ENCODE assay signal across 9 cellular contexts in genomic region chr3:20185733-20186599, GRCh38. TPM values are rescaled to one million over a fixed set of nuclear protein-coding genes. Genes with fewer than 3 reads are reported as not detected.
DNase-seq lines count a peak whose midpoint lies in the region; ATAC-seq and TF ChIP-seq lines count a peak whose summit lies in the region.
"Had no signal": no experiment of that assay in that cellular context is flagged by ENCODE, and none has a peak within 500 bp of the region (broad histone marks: within the 10 kb centered on the region; RNA-seq: fewer than 3 reads in every experiment).

Gene SGO1, minus strand, starts transcription at chr3:20186206. Its CDS starts 2,179 bp downstream, at chr3:20184027.

- H3K9me3 Mint-ChIP-seq in immature natural killer cell, result no peaks in the 10 kb centered on the region
- H3K9me3 Mint-ChIP-seq: IgD-negative memory B cell had no signal

- no peak within 1 kb of the TSS for H3K27ac Mint-ChIP-seq in immature natural killer cell
- H3K27ac Mint-ChIP-seq: IgD-negative memory B cell had no signal

- DNase-seq in AG08395 (ENCODE audit: low spot score) (peak; percentile 98), NCI-H2227 treated with DMSO at 0.1 percent for 48 hours (lab: John Stamatoyannopoulos, UW) (peak; percentile 84), caudate nucleus (lab: John Stamatoyannopoulos, UW) (peak; percentile 86 to 99 (median 96)), immature natural killer cell (peak; percentile 99), smooth muscle cell of the brain vasculature (ENCODE audit: low read depth, low spot score) (peak; percentile 97)

- H3K27me3 Mint-ChIP-seq in immature natural killer cell (ENCODE audit: low read depth in 3 of 3), result no peaks in the 10 kb centered on the region
- H3K27me3 Mint-ChIP-seq: IgD-negative memory B cell had no signal

- H3K36me3 Mint-ChIP-seq in immature natural killer cell, result no peaks in the 10 kb centered on the region

- ATAC-seq in GM18909 (IDR thresholded peaks at IDR 0.05; ENCODE audit: poor library complexity, unreplicated experiment) (peak; percentile 96), HG03159 (IDR thresholded peaks at IDR 0.05; ENCODE audit: unreplicated experiment) (peak; percentile 96)

- no peak within 1 kb of the TSS for H3K4me3 Mint-ChIP-seq in immature natural killer cell

- peak within 1 kb of the TSS; percentile 94 for H3K27ac ChIP-seq in caudate nucleus (ENCODE audit: low read depth, low read length)

- no peaks in the 10 kb centered on the region for H3K4me1 Mint-ChIP-seq in immature natural killer cell

- no peak for TF ChIP-seq CTCF in WI38 (IDR thresholded peaks at IDR 0.05; ENCODE audit: low read depth, low read length)

- peak within 1 kb of the TSS; percentile 93 for H3K4me3 ChIP-seq in WI38 (ENCODE audit: low read depth, low read length)

RNA-seq across cellular contexts. Expression of gene SGO1, which starts in this region (rescaled TPM):
- 1 to 10 TPM in 1 of 3 donors, under 1 TPM in 2; 0.67 to 1.0 (median 0.77) TPM for polyA plus RNA-seq in immature natural killer cell

Comparison
In these comparisons a context has a peak if more than half of its experiments do, and no peak if none do; other contexts are left out.
1. Peak in every context shown above with its lines: DNase-seq, ATAC-seq, H3K4me3 ChIP-seq and H3K27ac ChIP-seq.